ENCODE assay signal across 27 cellular contexts in genomic region chr5:178165585-178165984, GRCh38. TPM values are rescaled to one million over a fixed set of nuclear protein-coding genes. Genes with fewer than 3 reads are reported as not detected.
"Had no signal": no experiment of that assay in that cellular context is flagged by ENCODE, and none has a peak within 500 bp of the region (broad histone marks: within the 10 kb centered on the region; RNA-seq: fewer than 3 reads in every experiment).

No MANE protein-coding gene starts in this region.

- H3K4me2 ChIP-seq: SK-N-SH had no signal

- H3K36me3 Mint-ChIP-seq: activated naive CD8-positive, alpha-beta T cell treated with anti-CD3 and anti-CD28 coated beads, Interleukin-2, amount 10 ng/mL, durations not matched to agents 7 days and 5 days had no signal

- H3K9me3 ChIP-seq: adrenal gland, breast epithelium, Peyer's patch, SJCRH30, SK-N-SH had no signal

- H3K27ac ChIP-seq: adrenal gland, breast epithelium, Peyer's patch, RWPE1, SJCRH30, VCaP had no signal

- H3K4me3 Mint-ChIP-seq: activated CD4-positive, alpha-beta T cell treated with anti-CD3 and anti-CD28 coated beads for 36 hours; activated CD8-positive, alpha-beta T cell treated with anti-CD3 and anti-CD28 coated beads for 36 hours; activated naive CD8-positive, alpha-beta T cell treated with anti-CD3 and anti-CD28 coated beads, Interleukin-2, amount 10 ng/mL, durations not matched to agents 7 days and 5 days; activated T-cell treated with anti-CD3 and anti-CD28 coated beads, Interleukin-2, amount 50 U/mL, for 72 hours had no signal

- ATAC-seq: activated CD4-positive, alpha-beta T cell treated with anti-CD3 and anti-CD28 coated beads for 36 hours; activated CD8-positive, alpha-beta T cell treated with anti-CD3 and anti-CD28 coated beads for 36 hours; activated T-cell treated with anti-CD3 and anti-CD28 coated beads, Interleukin-2, amount 50 U/mL, for 72 hours had no signal

- H3K27me3 ChIP-seq: breast epithelium, Peyer's patch had no signal

- H3K36me3 ChIP-seq: adrenal gland, breast epithelium, Peyer's patch, SJCRH30 had no signal

- H3K4me3 ChIP-seq: adrenal gland, breast epithelium, Peyer's patch, SJCRH30 had no signal

- H3K9ac ChIP-seq: SK-N-SH had no signal

- H3K27ac Mint-ChIP-seq: activated CD4-positive, alpha-beta T cell treated with anti-CD3 and anti-CD28 coated beads for 36 hours; activated CD8-positive, alpha-beta T cell treated with anti-CD3 and anti-CD28 coated beads for 36 hours; activated naive CD8-positive, alpha-beta T cell treated with anti-CD3 and anti-CD28 coated beads, Interleukin-2, amount 10 ng/mL, durations not matched to agents 7 days and 5 days; activated T-cell treated with anti-CD3 and anti-CD28 coated beads, Interleukin-2, amount 50 U/mL, for 72 hours; activated T-helper 2 cell treated with anti-CD3 and anti-CD28 coated beads, Interferon-gamma antibody, Interleukin-2, Interleukin-4, amounts not matched to agents 10 μg/mL and 5 μg/mL and 100 μg/mL, durations not matched to agents 14 hours and 24 hours and 36 hours had no signal

- DNase-seq: activated CD4-positive, alpha-beta T cell treated with anti-CD3 and anti-CD28 coated beads for 36 hours; activated CD8-positive, alpha-beta memory T cell treated with anti-CD3 and anti-CD28 coated beads, Interleukin-2, amount 50 U/mL, for 4 hours; activated CD8-positive, alpha-beta T cell treated with anti-CD3 and anti-CD28 coated beads for 36 hours; activated naive CD4-positive, alpha-beta T cell treated with anti-CD3 and anti-CD28 coated beads, Interleukin-2, amount 50 U/mL, for 16 hours; activated naive CD8-positive, alpha-beta T cell treated with anti-CD3 and anti-CD28 coated beads, Interleukin-2, amount 10 ng/mL, durations not matched to agents 7 days and 5 days; activated T-cell treated with anti-CD3 and anti-CD28 coated beads, Interleukin-2, amount 50 U/mL, for 72 hours; adrenal gland; anterior cingulate cortex; KG1; NCI-H1048; NCI-H146; NCI-H187 treated with DMSO at 0.1 percent for 48 hours; NCI-H2081 treated with DMSO at 0.1 percent for 48 hours; NCI-H446; NCI-H524; Peyer's patch; Right ventricle myocardium superior; SJCRH30; SK-N-SH; T-helper 1 cell had no signal

- H3K4me1 ChIP-seq: breast epithelium, SJCRH30 had no signal

- H3K9me3 Mint-ChIP-seq: activated CD8-positive, alpha-beta T cell treated with anti-CD3 and anti-CD28 coated beads for 36 hours; activated naive CD8-positive, alpha-beta T cell treated with anti-CD3 and anti-CD28 coated beads, Interleukin-2, amount 10 ng/mL, durations not matched to agents 7 days and 5 days; activated T-cell treated with anti-CD3 and anti-CD28 coated beads, Interleukin-2, amount 50 U/mL, for 72 hours; activated T-helper 2 cell treated with anti-CD3 and anti-CD28 coated beads, Interferon-gamma antibody, Interleukin-2, Interleukin-4, amounts not matched to agents 10 μg/mL and 5 μg/mL and 100 μg/mL, durations not matched to agents 14 hours and 24 hours and 36 hours had no signal

RNA-seq across cellular contexts. Expression of gene GMCL2, which starts 21.6 kb away (rescaled TPM):
- total RNA-seq: activated CD4-positive, alpha-beta T cell treated with anti-CD3 and anti-CD28 coated beads for 36 hours; activated CD8-positive, alpha-beta T cell treated with anti-CD3 and anti-CD28 coated beads for 36 hours; activated naive CD8-positive, alpha-beta T cell treated with anti-CD3 and anti-CD28 coated beads, Interleukin-2, amount 10 ng/mL, durations not matched to agents 7 days and 5 days; activated T-cell treated with anti-CD3 and anti-CD28 coated beads, Interleukin-2, amount 50 U/mL, for 72 hours; activated T-helper 2 cell treated with anti-CD3 and anti-CD28 coated beads, Interferon-gamma antibody, Interleukin-2, Interleukin-4, amounts not matched to agents 10 μg/mL and 5 μg/mL and 100 μg/mL, durations not matched to agents 14 hours and 24 hours and 36 hours; adrenal gland; breast epithelium; LHCN-M2; M059J; Peyer's patch; Right ventricle myocardium superior; SJCRH30; T-helper 2 cell treated with Interferon-gamma antibody and Interleukin-4, amounts not matched to agents 100 ng/mL and 5 ng/mL, for 36 hours had no signal
- polyA plus RNA-seq: adrenal gland, SK-N-SH had no signal
